31 cellular contexts compared by ENCODE assay signal in the genomic region with DNA sequence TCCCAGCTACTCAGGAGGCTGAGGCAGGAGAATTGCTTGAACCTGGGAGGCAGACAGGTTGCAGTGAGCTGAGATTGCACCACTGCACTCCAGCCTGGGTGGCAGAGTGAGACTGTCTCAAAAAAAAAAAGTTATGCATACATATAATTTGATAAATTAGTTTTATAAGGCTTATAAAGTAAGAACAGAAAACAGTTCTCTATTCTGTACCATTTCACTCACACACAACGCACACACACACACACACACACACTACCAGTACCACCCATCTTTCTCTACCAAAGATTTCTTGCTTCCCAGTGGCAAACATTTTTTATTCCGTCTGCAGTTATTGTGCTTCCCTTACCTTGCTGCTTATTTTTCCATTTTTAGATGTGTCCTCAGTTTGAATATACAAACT. TPM values are rescaled to one million over a fixed set of nuclear protein-coding genes. Genes with fewer than 3 reads are reported as not detected.
"Had no signal": no experiment of that assay in that cellular context is flagged by ENCODE, and none has a peak within 500 bp of the region (broad histone marks: within the 10 kb centered on the region; RNA-seq: fewer than 3 reads in every experiment).

No MANE protein-coding gene starts in this region.

- H3K27ac Mint-ChIP-seq: stimulated activated effector memory CD8-positive, alpha-beta T cell treated with anti-CD3 and anti-CD28 coated beads, Interleukin-12 subunit alpha, Interleukin-12 subunit beta, amount 100 ng/mL, for 72 hours; stimulated activated memory B cell treated with anti-CD40 and anti-IgM and Interleukin-4, amounts not matched to agents 10 μg/mL and 1 μg/mL and 100 μg/mL, for 72 hours; stimulated activated naive B cell treated with anti-CD40 and anti-IgM and Interleukin-4, amounts not matched to agents 10 μg/mL and 1 μg/mL and 100 μg/mL, for 72 hours; stimulated activated naive CD8-positive, alpha-beta T cell treated with anti-CD3 and anti-CD28 coated beads, Interleukin-15, amount 100 ng/mL, for 72 hours; stimulated activated naive CD8-positive, alpha-beta T cell treated with anti-CD3 and anti-CD28 coated beads, Interleukin-15, Interleukin-2, amounts not matched to agents 100 ng/mL and 50 ng/mL, for 24 hours; type B pancreatic cell had no signal

- H3K4me3 Mint-ChIP-seq: stimulated activated effector memory CD8-positive, alpha-beta T cell treated with anti-CD3 and anti-CD28 coated beads, Interleukin-12 subunit alpha, Interleukin-12 subunit beta, amount 100 ng/mL, for 72 hours; stimulated activated memory B cell treated with anti-CD40 and anti-IgM and Interleukin-4, amounts not matched to agents 10 μg/mL and 1 μg/mL and 100 μg/mL, for 72 hours; stimulated activated naive B cell treated with anti-CD40 and anti-IgM and Interleukin-4, amounts not matched to agents 10 μg/mL and 1 μg/mL and 100 μg/mL, for 72 hours; stimulated activated naive CD8-positive, alpha-beta T cell treated with anti-CD3 and anti-CD28 coated beads, Interleukin-15, amount 100 ng/mL, for 72 hours; stimulated activated naive CD8-positive, alpha-beta T cell treated with anti-CD3 and anti-CD28 coated beads, Interleukin-15, Interleukin-2, amounts not matched to agents 100 ng/mL and 50 ng/mL, for 24 hours; type B pancreatic cell had no signal

- H3K4me1 ChIP-seq: suprapubic skin, testis, thyroid gland, tibial nerve, transverse colon, upper lobe of left lung, upper lobe of right lung, uterus, vagina had no signal

- H3K9me3 ChIP-seq: suprapubic skin, testis, thoracic aorta, thyroid gland, tibial artery, tibial nerve, transverse colon, upper lobe of right lung, uterus, vagina had no signal

- H3K27me3 Mint-ChIP-seq: stimulated activated memory B cell treated with anti-CD40 and anti-IgM and Interleukin-4, amounts not matched to agents 10 μg/mL and 1 μg/mL and 100 μg/mL, for 72 hours; stimulated activated naive B cell treated with anti-CD40 and anti-IgM and Interleukin-4, amounts not matched to agents 10 μg/mL and 1 μg/mL and 100 μg/mL, for 72 hours; type B pancreatic cell had no signal

- DNase-seq: stimulated activated CD4-positive, alpha-beta T cell treated with anti-CD3 and anti-CD28 coated beads, Interleukin-2, amount 100 ng/mL, for 48 hours; stimulated activated CD4-positive, alpha-beta T cell treated with anti-CD3 and anti-CD28 coated beads, Interleukin-4, amount 100 ng/mL, for 1 hour; stimulated activated CD4-positive, alpha-beta T cell treated with anti-CD3 and anti-CD28 coated beads, Interleukin-4, amount 100 ng/mL, for 24 hours; stimulated activated CD4-positive, alpha-beta T cell treated with anti-CD3 and anti-CD28 coated beads, Interleukin-4, amount 100 ng/mL, for 4 hours; stimulated activated CD8-positive, alpha-beta memory T cell treated with anti-CD3 and anti-CD28 coated beads, Interleukin-4, amount 100 ng/mL, for 48 hours; stimulated activated naive B cell treated with anti-CD40 and anti-IgM and Interleukin-4, amounts not matched to agents 10 μg/mL and 1 μg/mL and 100 μg/mL, for 72 hours; stimulated activated naive CD4-positive, alpha-beta T cell; stimulated activated naive CD4-positive, alpha-beta T cell treated with Interleukin-2 at 50 U/mL for 16 hours; stimulated activated naive CD8-positive, alpha-beta T cell treated with anti-CD3 and anti-CD28 coated beads, Interleukin-15, amount 100 ng/mL, for 72 hours; stimulated activated naive CD8-positive, alpha-beta T cell treated with anti-CD3 and anti-CD28 coated beads, Interleukin-15, Interleukin-2, amounts not matched to agents 100 U/mL and 50 U/mL, for 24 hours; stomach; substantia nigra; testis; thyroid gland; tibial artery; transverse colon; trophoblast cell; upper lobe of left lung; upper lobe of right lung; uterus had no signal

- H3K36me3 ChIP-seq: uterus had no signal

- FAIRE-seq: urothelium cell line had no signal

- ATAC-seq: stimulated activated effector memory CD8-positive, alpha-beta T cell treated with anti-CD3 and anti-CD28 coated beads, Interleukin-12 subunit alpha, Interleukin-12 subunit beta, amount 100 ng/mL, for 72 hours; stimulated activated memory B cell treated with anti-CD40 and anti-IgM and Interleukin-4, amounts not matched to agents 10 μg/mL and 1 μg/mL and 100 μg/mL, for 72 hours; stimulated activated naive B cell treated with anti-CD40 and anti-IgM and Interleukin-4, amounts not matched to agents 10 μg/mL and 1 μg/mL and 100 μg/mL, for 72 hours; stimulated activated naive CD8-positive, alpha-beta T cell treated with anti-CD3 and anti-CD28 coated beads, Interleukin-15, amount 100 ng/mL, for 72 hours; stimulated activated naive CD8-positive, alpha-beta T cell treated with anti-CD3 and anti-CD28 coated beads, Interleukin-15, Interleukin-2, amounts not matched to agents 100 U/mL and 50 U/mL, for 24 hours; upper lobe of right lung had no signal

- H3K4me3 ChIP-seq: stomach, suprapubic skin, testis, thoracic aorta, thyroid gland, tibial artery, tibial nerve, transverse colon, upper lobe of left lung, upper lobe of right lung, uterus, vagina had no signal

- H3K27me3 ChIP-seq: stomach, suprapubic skin, testis, thyroid gland, tibial artery, tibial nerve, transverse colon, upper lobe of left lung, upper lobe of right lung, uterus, vagina had no signal

- H3K27ac ChIP-seq: stomach, suprapubic skin, testis, thoracic aorta, thyroid gland, tibial artery, tibial nerve, transverse colon, upper lobe of left lung, upper lobe of right lung, uterus, vagina had no signal

- H3K4me1 Mint-ChIP-seq: stimulated activated memory B cell treated with anti-CD40 and anti-IgM and Interleukin-4, amounts not matched to agents 10 μg/mL and 1 μg/mL and 100 μg/mL, for 72 hours; stimulated activated naive B cell treated with anti-CD40 and anti-IgM and Interleukin-4, amounts not matched to agents 10 μg/mL and 1 μg/mL and 100 μg/mL, for 72 hours; stimulated activated naive CD8-positive, alpha-beta T cell treated with anti-CD3 and anti-CD28 coated beads, Interleukin-15, amount 100 ng/mL, for 72 hours had no signal

RNA-seq across cellular contexts. Expression of a gene that starts 46.4 kb away (rescaled TPM):
- total RNA-seq: stomach, subcutaneous adipose tissue, suprapubic skin, temporal lobe, testis, thoracic aorta, tibial nerve, vagina had no signal
